8 cellular contexts compared by ENCODE assay signal in genomic region chr6:2846873-2847224, GRCh38. TPM values are rescaled to one million over a fixed set of nuclear protein-coding genes. Genes with fewer than 3 reads are reported as not detected.
DNase-seq lines count a peak whose midpoint lies in the region; ATAC-seq and TF ChIP-seq lines count a peak whose summit lies in the region.

No MANE protein-coding gene starts in this region.

- H3K27ac ChIP-seq in SJSA1 = peak overlapping the region; percentile 87
- H3K27ac ChIP-seq in esophagus squamous epithelium = peak overlapping the region; percentile 50 to 87 (median 86)

- H3K9ac ChIP-seq in skeletal muscle satellite cell (ENCODE audit: low read depth, low read length) = peak overlapping the region; percentile 56

- peaks cover 21% of the 10 kb centered on the region for H3K36me3 Mint-ChIP-seq in Calu3 (ENCODE audit: insufficient read depth, unreplicated experiment)

- H3K4me1 ChIP-seq in SJSA1 (replicated peaks) (peaks cover 55% of the 10 kb centered on the region), esophagus squamous epithelium (peaks cover 0 to 60% (median 22%) of the 10 kb centered on the region in 3 donors), skeletal muscle satellite cell (ENCODE audit: control insufficient read depth, insufficient read depth, low read length) (peaks cover 16% of the 10 kb centered on the region)

- H3K36me3 ChIP-seq in SJSA1 (no peaks in the 10 kb centered on the region), esophagus squamous epithelium (no peaks in the 10 kb centered on the region), skeletal muscle satellite cell (ENCODE audit: insufficient read depth, low read length) (no peaks in the 10 kb centered on the region)

- H3K9me3 ChIP-seq in SJSA1 (replicated peaks) = no peaks in the 10 kb centered on the region
- H3K9me3 ChIP-seq in esophagus squamous epithelium = no peaks in the 10 kb centered on the region
- no peaks in the 10 kb centered on the region for H3K9me3 ChIP-seq in skeletal muscle satellite cell (replicated peaks; ENCODE audit: low read length)

- CTCF ChIA-PET in Calu3 (lab: Charles Lee) = interaction anchor here (0.6 to 2.3 kb wide), 11 partner anchors 11 to 142 kb away, joined by 3 to 27 read pairs (median 6); no protein-coding TSS in a partner anchor

- BruUV-seq in Calu3 (replicated peaks; lab: Mats Ljungman, UMichigan) = no TSS peak

- intact Hi-C loops in Calu3 (cut with micrococcal nuclease; ENCODE audit: unreplicated experiment) (loop anchor here (1.0 to 10.0 kb wide), 4 partner anchors 64 to 218 kb away; partner anchors contain the start of gene RIPK1), esophagus squamous epithelium (cut with DNase I) (loop anchor here (10.0 kb wide), 1 partner anchor 52 kb away; no protein-coding TSS in a partner anchor), head of caudate nucleus (cut with DNase I) (loop anchor here (2.0 to 10.0 kb wide), 4 partner anchors 52 to 210 kb away; no protein-coding TSS in a partner anchor)

- no peaks in the 10 kb centered on the region for H3K9me3 Mint-ChIP-seq in Calu3 (ENCODE audit: low read depth, unreplicated experiment)

- TF ChIP-seq CTCF in Calu3 (IDR thresholded peaks at IDR 0.05; ENCODE audit: unreplicated experiment) (no peak), esophagus squamous epithelium (IDR thresholded peaks at IDR 0.05) (no peak)

- WGBS in esophagus squamous epithelium, 2 donors = 14 to 29% methylated on average over 1 of the region's 1 CpG

- peak overlapping the region; percentile 96 for H3K27ac Mint-ChIP-seq in Calu3 (ENCODE audit: unreplicated experiment)

- H3K4me3 ChIP-seq in SJSA1 (peak overlapping the region; percentile 17), esophagus squamous epithelium (peak overlapping the region in 3 of 4 donors; percentile 14 to 50 (median 22)), skeletal muscle satellite cell (ENCODE audit: low read length) (peak overlapping the region; percentile 54)

- H3K4me1 Mint-ChIP-seq in Calu3 (ENCODE audit: low read depth, unreplicated experiment) = peaks cover 22% of the 10 kb centered on the region

- no peaks in the 10 kb centered on the region for H3K27me3 Mint-ChIP-seq in Calu3 (ENCODE audit: unreplicated experiment)

- H3K27me3 ChIP-seq in SJSA1 (replicated peaks) (no peaks in the 10 kb centered on the region), esophagus squamous epithelium (no peaks in the 10 kb centered on the region), skeletal muscle satellite cell (ENCODE audit: control insufficient read depth, insufficient read depth, low read length) (no peaks in the 10 kb centered on the region)

- H3K4me3 Mint-ChIP-seq in Calu3 (ENCODE audit: low read depth, unreplicated experiment) = peak overlapping the region; percentile 41

- peak overlapping the region; percentile 81 for H3K4me2 ChIP-seq in skeletal muscle satellite cell (ENCODE audit: low read length)

- DNase-seq in Calu3 = no peak
- no peak for DNase-seq in SJSA1 (ENCODE audit: low read depth in 1 of 2, low spot score in 2 of 2)
- no peak for DNase-seq in esophagus squamous epithelium (lab: John Stamatoyannopoulos, UW)
- DNase-seq in head of caudate nucleus = no peak
- no peak for DNase-seq in DMS153 treated with DMSO at 0.1 percent for 48 hours (lab: John Stamatoyannopoulos, UW; ENCODE audit: unreplicated experiment)

- ATAC-seq in GM18861 (IDR thresholded peaks at IDR 0.05; ENCODE audit: unreplicated experiment) = no peak
- ATAC-seq in GM21381 (IDR thresholded peaks at IDR 0.05; ENCODE audit: unreplicated experiment) = no peak

- no peak for TF ChIP-seq POLR2A in esophagus squamous epithelium (IDR thresholded peaks at IDR 0.05)

RNA-seq across cellular contexts. Expression of gene SERPINB1, which starts 5.2 kb away (rescaled TPM):
- total RNA-seq in Calu3 (2022) (56.3 and 78.5 TPM in 2 replicates), esophagus squamous epithelium (1,000 to 10,000 TPM in 1 of 4 donors, 100 to 1,000 TPM in 3; 284 to 1,204 (median 702) TPM)
- total RNA-seq in SJSA1 (2014; rRNA removed; shearing (Covaris generic)) = 22.6 and 28.0 TPM in 2 replicates
- total RNA-seq in skeletal muscle satellite cell (2012; rRNA removed) = 7.6 and 14.4 TPM in 2 replicates

RNA-seq across cellular contexts. Expression of gene SERPINB9, which starts 56.3 kb away (rescaled TPM):
- total RNA-seq in Calu3 (2022) = 17.2 and 22.9 TPM in 2 replicates
- 5.0 and 6.8 TPM in 2 replicates for total RNA-seq in SJSA1 (2014; rRNA removed; shearing (Covaris generic))
- 10 to 100 TPM in 2 of 4 donors, 1 to 10 TPM in 2; 7.5 to 40.4 (median 12.1) TPM for total RNA-seq in esophagus squamous epithelium
- 0.22 and 0.25 TPM in 2 replicates for total RNA-seq in skeletal muscle satellite cell (2012; rRNA removed)
